In genomic region chr6:159626506-159626905, GRCh38 we compare ENCODE assay signal across 2 cellular contexts.
DNase-seq lines count a peak whose midpoint lies in the region; TF ChIP-seq lines count a peak whose summit lies in the region.
"Not testable (repeated sequence)": the region's sequence is repeated elsewhere in the genome, so short reads cannot be mapped to it uniquely, and the experiment has no call there.

No MANE protein-coding gene starts in this region.

- H3K4me3 Mint-ChIP-seq in osteocyte (ENCODE audit: unreplicated experiment): not testable (repeated sequence)

- H3K36me3 ChIP-seq in esophagus muscularis mucosa: not testable (repeated sequence)

- H3K9me3 ChIP-seq in esophagus muscularis mucosa: not testable (repeated sequence)

- not testable (repeated sequence) for H3K4me1 Mint-ChIP-seq in osteocyte (ENCODE audit: unreplicated experiment)

- TF ChIP-seq CTCF in esophagus muscularis mucosa (IDR thresholded peaks at IDR 0.05); osteocyte (IDR thresholded peaks at IDR 0.05): not testable (repeated sequence)

- not testable (repeated sequence) for H3K9me3 Mint-ChIP-seq in osteocyte (ENCODE audit: unreplicated experiment)

- not testable (repeated sequence) for H3K27me3 ChIP-seq in esophagus muscularis mucosa

- H3K36me3 Mint-ChIP-seq in osteocyte (ENCODE audit: unreplicated experiment): not testable (repeated sequence)

- H3K4me1 ChIP-seq in esophagus muscularis mucosa: not testable (repeated sequence)

- H3K4me3 ChIP-seq in esophagus muscularis mucosa: not testable (repeated sequence)

- H3K27me3 Mint-ChIP-seq in osteocyte (ENCODE audit: unreplicated experiment): not testable (repeated sequence)

- not testable (repeated sequence) for H3K27ac ChIP-seq in esophagus muscularis mucosa (replicated peaks in 1 of 4)

- TF ChIP-seq EP300 in esophagus muscularis mucosa (IDR thresholded peaks at IDR 0.05): not testable (repeated sequence)

- not testable (repeated sequence) for H3K27ac Mint-ChIP-seq in osteocyte (ENCODE audit: unreplicated experiment)

- intact Hi-C loops in esophagus muscularis mucosa (cut with DNase I): not testable (repeated sequence)

- peak; percentile 62 for DNase-seq in esophagus muscularis mucosa (ENCODE audit: extremely low spot score)
- peak; percentile 60 for DNase-seq in osteocyte (ENCODE audit: extremely low spot score, unreplicated experiment)

- not testable (repeated sequence) for TF ChIP-seq POLR2A in esophagus muscularis mucosa (IDR thresholded peaks at IDR 0.05; ENCODE audit: low read depth)

- WGBS in esophagus muscularis mucosa: 96% methylated on average over 5 of the region's 5 CpGs
